In the genomic region with DNA sequence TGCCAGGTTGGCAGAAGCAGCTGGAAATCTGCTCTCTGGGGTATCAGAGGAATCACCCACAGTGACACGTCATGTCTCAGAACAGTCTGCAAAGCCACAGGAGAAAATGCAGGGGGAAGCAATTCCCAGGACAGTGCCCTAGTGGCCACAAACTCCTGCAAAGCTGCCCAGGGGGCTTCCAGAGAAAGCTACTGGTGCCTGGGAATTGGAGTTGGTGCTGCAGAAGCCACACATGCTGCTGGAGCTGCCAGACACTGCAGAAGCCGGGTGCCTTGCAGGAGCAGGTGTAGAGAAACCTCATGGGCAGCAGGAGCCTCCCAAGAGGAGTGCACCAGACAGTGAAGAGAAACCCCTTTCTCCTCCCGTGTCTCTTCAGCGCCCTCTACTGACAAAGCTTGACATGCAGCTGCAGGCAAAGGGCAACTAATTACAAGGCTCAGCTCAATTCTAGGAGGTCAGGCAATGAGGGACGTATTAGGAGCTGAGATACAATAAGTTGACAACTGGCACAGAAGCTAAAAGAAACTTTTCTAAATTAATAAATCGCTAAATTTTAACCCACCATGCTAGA, we compare ENCODE assay signal across 11 cellular contexts. TPM values are rescaled to one million over a fixed set of nuclear protein-coding genes. Genes with fewer than 3 reads are reported as not detected.
DNase-seq lines count a peak whose midpoint lies in the region; ATAC-seq lines count a peak whose summit lies in the region.
"Had no signal": no experiment of that assay in that cellular context is flagged by ENCODE, and none has a peak within 500 bp of the region (broad histone marks: within the 10 kb centered on the region; RNA-seq: fewer than 3 reads in every experiment).

No MANE protein-coding gene starts in this region.

- ATAC-seq in left lobe of liver (peak; percentile 29), GM18907 (IDR thresholded peaks at IDR 0.05; ENCODE audit: unreplicated experiment) (no peak), GM18870 (IDR thresholded peaks at IDR 0.05; ENCODE audit: unreplicated experiment) (no peak)

- DNase-seq in NCI-H524 (lab: John Stamatoyannopoulos, UW): peak; percentile 37 to 44
- no peak for DNase-seq in NCI-H524 treated with DMSO at 0.1 percent for 48 hours (lab: John Stamatoyannopoulos, UW)
- peak; percentile 38 for DNase-seq in HT-29 (ENCODE audit: low spot score)
- peak; percentile 12 for DNase-seq in UCSD-AML1 (lab: John Stamatoyannopoulos, UW; ENCODE audit: unreplicated experiment)
- no peak for DNase-seq in left lobe of liver (ENCODE audit: low spot score)
- no peak for DNase-seq in germinal center (ENCODE audit: low spot score)
- DNase-seq: activated T-cell treated with anti-CD3 and anti-CD28 coated beads, Interleukin-2, amount 50 U/mL, for 1 hour; NCI-H1930; ovary had no signal

RNA-seq across cellular contexts. Expression of gene NUB1, which starts 30.2 kb away (rescaled TPM):
- 34.3 and 39.5 TPM in 2 replicates for total RNA-seq in HT-29 (2014; rRNA removed; shearing (Covaris generic))
- total RNA-seq in left lobe of liver: 19.0 TPM

Comparison
In these comparisons a context has a peak if more than half of its experiments do, and no peak if none do; other contexts are left out.
1. DNase-seq: peak in NCI-H524 (2 of 2), HT-29 (single experiment) and UCSD-AML1 (single experiment); none in NCI-H524 treated with DMSO at 0.1 percent for 48 hours (single experiment), left lobe of liver (single experiment) and germinal center (single experiment).